In the genomic region with DNA sequence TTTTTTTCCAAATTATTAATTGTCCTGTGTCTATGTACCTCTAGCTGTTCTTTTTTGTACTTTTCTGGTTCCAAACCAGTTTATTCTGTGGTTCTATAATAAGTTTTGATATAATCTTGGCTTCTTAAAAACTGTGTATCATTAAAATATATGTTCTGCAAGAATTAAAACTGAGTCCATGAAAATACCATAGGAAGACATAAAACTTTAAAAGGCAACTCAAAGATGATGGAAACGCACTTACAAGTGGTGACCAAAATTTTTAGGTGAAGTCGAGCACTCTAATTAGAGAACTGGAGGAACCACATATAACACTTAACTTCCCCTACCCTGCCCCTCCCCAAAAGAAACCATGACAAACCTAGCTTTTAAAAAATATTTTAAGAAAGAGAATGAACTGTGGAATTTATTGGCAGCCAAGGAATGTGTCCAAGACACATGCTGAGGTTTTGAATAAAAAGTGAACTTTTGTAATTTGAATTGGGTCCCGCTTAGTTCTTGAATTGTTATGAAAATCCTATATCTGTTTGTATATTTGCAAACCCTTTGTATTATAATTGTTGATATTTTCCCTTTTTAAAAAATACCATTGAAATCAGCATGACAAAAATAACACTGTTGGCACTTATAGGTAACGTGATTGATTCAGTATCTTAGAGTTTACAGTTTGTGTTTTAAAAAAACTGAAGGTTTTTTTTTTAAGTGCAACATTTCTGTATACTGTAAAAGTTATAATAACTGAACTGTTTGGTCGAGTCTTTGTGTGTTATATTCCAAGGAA, we compare ENCODE assay signal across 11 cellular contexts. TPM values are rescaled to one million over a fixed set of nuclear protein-coding genes. Genes with fewer than 3 reads are reported as not detected.
DNase-seq lines count a peak whose midpoint lies in the region; ATAC-seq and TF ChIP-seq lines count a peak whose summit lies in the region.
"Had no signal": no experiment of that assay in that cellular context is flagged by ENCODE, and none has a peak within 500 bp of the region (broad histone marks: within the 10 kb centered on the region; RNA-seq: fewer than 3 reads in every experiment).

No MANE protein-coding gene starts in this region.

- no peak for TF ChIP-seq EP300 in ovary (IDR thresholded peaks at IDR 0.05)

- no peak for ATAC-seq in HG03521 (IDR thresholded peaks at IDR 0.05; ENCODE audit: unreplicated experiment)
- no peak for ATAC-seq in GM19328 (IDR thresholded peaks at IDR 0.05; ENCODE audit: unreplicated experiment)

- no peaks in the 10 kb centered on the region for H3K79me1 ChIP-seq in mesendoderm (ENCODE audit: low read length)

- no peak overlapping the region for H4K8ac ChIP-seq in mesendoderm (ENCODE audit: low read depth, low read length)

- H3K4ac ChIP-seq in mesendoderm (ENCODE audit: low read depth, low read length) = no peak overlapping the region

- H3K56ac ChIP-seq in mesendoderm (ENCODE audit: low read length) = no peak overlapping the region

- H3K36me3 ChIP-seq in MG63 = peaks cover 73% of the 10 kb centered on the region
- H3K36me3 ChIP-seq in ovary = peaks cover 8% of the 10 kb centered on the region
- no peaks in the 10 kb centered on the region for H3K36me3 ChIP-seq in mesendoderm (ENCODE audit: control insufficient read depth, insufficient read depth, low read length)

- H3K79me2 ChIP-seq in mesendoderm (ENCODE audit: control insufficient read depth, insufficient read depth, low read length) = no peaks in the 10 kb centered on the region

- H3K4me1 ChIP-seq in ovary (ENCODE audit: insufficient read depth) (no peaks in the 10 kb centered on the region), mesendoderm (ENCODE audit: control insufficient read depth, low read depth, low read length) (no peaks in the 10 kb centered on the region)

- TF ChIP-seq CTCF in AG04449 (IDR thresholded peaks at IDR 0.05; ENCODE audit: insufficient read depth, low read length, missing control alignments) (no peak), ovary (IDR thresholded peaks at IDR 0.05) (no peak)

- POLR2A ChIA-PET in AG04449 (lab: Yijun Ruan, JAX) = interaction anchor here (2.7 kb wide), 1 partner anchor 8 kb away, joined by 15 read pairs; a partner anchor contains a TSS

- H3K9me3 ChIP-seq in MG63 (no peaks in the 10 kb centered on the region), ovary (no peaks in the 10 kb centered on the region)

- CTCF ChIA-PET in AG04449 (lab: Yijun Ruan, JAX) = interaction anchor here (1.2 to 11.2 kb wide), 4 partner anchors 9 to 17 kb away, joined by 3 to 127 read pairs (median 38); a partner anchor contains a TSS

- WGBS in ovary, 3 donors = 1 to 2% (median 1%) methylated on average over 5 of the region's 5 CpGs
- no CpG with 5 or more reads among the region's 5 CpGs for WGBS in mesendoderm (ENCODE audit: extremely low coverage, insufficient coverage, low lambda C conversion rate)

- H3K23ac ChIP-seq in mesendoderm (ENCODE audit: low read length) = no peak overlapping the region

- H3K4me3 ChIP-seq in AG04449 (ENCODE audit: low read depth, low read length) (peak overlapping the region; percentile 96), MG63 (peak overlapping the region; percentile 83), ovary (peak overlapping the region; percentile 46), mesendoderm (ENCODE audit: low read length) (no peak overlapping the region)

- no peak overlapping the region for H3K18ac ChIP-seq in mesendoderm (ENCODE audit: low read length)

- H3K27me3 ChIP-seq in MG63 = no peaks in the 10 kb centered on the region
- no peaks in the 10 kb centered on the region for H3K27me3 ChIP-seq in ovary
- H3K27me3 ChIP-seq in mesendoderm (ENCODE audit: insufficient read depth, low read length, poor library complexity) = peaks cover 52% of the 10 kb centered on the region

- H2BK5ac ChIP-seq in mesendoderm (ENCODE audit: low read length) = no peak overlapping the region

- H3K27ac ChIP-seq in epithelial cell of prostate (peak overlapping the region; percentile 94), ovary (peak overlapping the region; percentile 98 to 99), mesendoderm (ENCODE audit: low read depth, low read length) (no peak overlapping the region)

- H2BK120ac ChIP-seq in mesendoderm (ENCODE audit: low read depth, low read length) = no peak overlapping the region

- H2BK15ac ChIP-seq in mesendoderm (replicated peaks; ENCODE audit: low read depth) = no peak overlapping the region

- no peak overlapping the region for H2AK5ac ChIP-seq in mesendoderm (ENCODE audit: low read length)

- H3K4me2 ChIP-seq in mesendoderm (ENCODE audit: low read length) = no peak overlapping the region

- H3K9ac ChIP-seq in mesendoderm (ENCODE audit: low read length) = no peak overlapping the region

- intact Hi-C loops in ovary (cut with DNase I) = loop anchor here in 2 of 4 donors (5.0 to 10.0 kb wide), 4 partner anchors 463 to 1663 kb away; no protein-coding TSS in a partner anchor

- no peak overlapping the region for H4K5ac ChIP-seq in mesendoderm (ENCODE audit: low read length)

- DNase-seq in AG04449 (ENCODE audit: low read depth, low spot score) = no peak
- no peak for DNase-seq in MG63
- DNase-seq in epithelial cell of prostate (ENCODE audit: low read depth, low spot score) = no peak
- no peak for DNase-seq in ovary
- no peak for DNase-seq in stimulated activated CD4-positive, alpha-beta T cell treated with anti-CD3 and anti-CD28 coated beads, Interleukin-1b, Interleukin-23, amount 100 ng/mL, for 48 hours
- no peak for DNase-seq in mesendoderm
- DNase-seq: activated CD4-positive, alpha-beta T cell treated with anti-CD3 and anti-CD28 coated beads, Interleukin-2, amount 50 U/mL, for 1 hour; CD4-positive, CD25-positive, alpha-beta regulatory T cell; left colon had no signal

- TF ChIP-seq POLR2A in ovary (IDR thresholded peaks at IDR 0.05) = no peak

RNA-seq across cellular contexts. Expression of a gene that starts 7.7 kb away (rescaled TPM):
- 1.3 and 1.9 TPM in 2 replicates for total RNA-seq in MG63 (2014; rRNA removed; shearing (Covaris generic); ENCODE audit: low replicate concordance)
- total RNA-seq in ovary = 100 to 1,000 TPM in 6 of 7 donors, 10 to 100 TPM in 1; 68.6 to 424 (median 343) TPM
- 100 to 1,000 TPM; 230 to 392 TPM for polyA plus RNA-seq in ovary
- 0.03 TPM for polyA plus RNA-seq in mesendoderm (2013, experiment 1 of 2)
- 0.04 TPM for polyA plus RNA-seq in mesendoderm (2013, experiment 2 of 2)
- total RNA-seq: CD4-positive, CD25-positive, alpha-beta regulatory T cell had no signal
- polyA plus RNA-seq: CD4-positive, CD25-positive, alpha-beta regulatory T cell had no signal

Comparison
In these comparisons a context has a peak if more than half of its experiments do, and no peak if none do; other contexts are left out.
1. RNA of a gene that starts 7.7 kb away (total RNA-seq): 68.6 to 424 TPM in ovary; 1.3 to 1.9 TPM in MG63; every median in the first group is over 10 times any median in the second.